ENCODE assay signal across 18 cellular contexts in the genomic region with DNA sequence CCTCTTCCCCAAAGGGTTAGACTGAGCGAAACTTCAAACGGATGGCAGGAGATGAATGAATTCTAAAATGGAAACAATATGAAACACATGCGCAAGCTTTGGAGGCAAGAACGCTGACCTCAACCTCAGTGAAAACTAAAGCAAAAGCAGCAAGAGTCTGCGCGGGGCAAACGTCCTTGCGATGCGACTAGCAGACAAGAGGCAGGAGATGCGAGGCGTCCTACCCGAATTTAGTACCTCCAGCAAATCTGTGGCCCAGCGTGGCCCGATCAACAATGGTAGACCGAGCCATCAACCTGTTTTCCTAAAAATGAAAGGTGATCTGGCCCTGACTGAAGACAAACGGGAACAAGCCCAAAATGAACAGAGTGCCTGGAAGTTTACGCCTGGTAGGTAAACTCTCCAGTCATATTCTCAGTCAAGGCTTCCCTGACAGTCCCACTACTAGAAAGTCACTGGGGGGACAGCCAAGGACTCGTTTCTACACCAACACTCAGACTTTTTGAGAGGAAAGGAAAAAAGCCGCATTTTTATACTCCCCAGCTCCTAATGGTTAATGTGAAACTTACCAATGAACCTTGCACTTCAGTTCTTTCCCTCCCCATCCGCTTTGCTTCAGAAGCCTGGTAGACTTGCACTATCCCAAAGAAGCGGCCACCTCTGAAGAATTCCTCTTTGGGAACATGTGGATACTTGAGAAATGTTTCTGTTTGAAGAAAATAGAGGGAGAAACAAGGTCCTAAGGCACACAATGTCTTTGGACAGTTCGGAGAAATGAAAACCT. TPM values are rescaled to one million over a fixed set of nuclear protein-coding genes. Genes with fewer than 3 reads are reported as not detected.
DNase-seq lines count a peak whose midpoint lies in the region; ATAC-seq and TF ChIP-seq lines count a peak whose summit lies in the region.
"Had no signal": no experiment of that assay in that cellular context is flagged by ENCODE, and none has a peak within 500 bp of the region (broad histone marks: within the 10 kb centered on the region; RNA-seq: fewer than 3 reads in every experiment).

No MANE protein-coding gene starts in this region.

- H3K36me3 ChIP-seq in duodenal mucosa (ENCODE audit: control insufficient read depth in 1 of 2, insufficient read depth in 2 of 2, low read length in 2 of 2) (no peaks in the 10 kb centered on the region), mucosa of rectum (ENCODE audit: control insufficient read depth in 2 of 2, insufficient read depth in 2 of 2, low read length in 2 of 2) (no peaks in the 10 kb centered on the region), A673 (ENCODE audit: insufficient read depth, low read length, poor library complexity, severe bottlenecking) (no peaks in the 10 kb centered on the region)
- H3K36me3 ChIP-seq: heart right ventricle, right atrium auricular region, upper lobe of left lung had no signal

- H3K27ac Mint-ChIP-seq in CD14-positive monocyte, result no peak overlapping the region
- H3K27ac Mint-ChIP-seq: activated CD4-positive, alpha-beta T cell treated with anti-CD3 and anti-CD28 coated beads for 36 hours; activated T-helper 17 cell treated with anti-CD3 and anti-CD28 coated beads, Interleukin-2, amount 50 U/mL, for 72 hours had no signal

- POLR2A ChIA-PET in AG04450 (lab: Yijun Ruan, JAX), result no interaction called here
- POLR2A ChIA-PET in A673 (lab: Charles Lee; ENCODE audit: low non-redundant PET), result no interaction called here

- H3K27me3 ChIP-seq in AG04450 (ENCODE audit: control insufficient read depth, insufficient read depth, low read length), result no peaks in the 10 kb centered on the region
- no peaks in the 10 kb centered on the region for H3K27me3 ChIP-seq in duodenal mucosa (ENCODE audit: control insufficient read depth in 1 of 2, insufficient read depth in 2 of 2, low read length in 2 of 2)
- H3K27me3 ChIP-seq in mucosa of rectum (ENCODE audit: control insufficient read depth in 2 of 2, insufficient read depth in 2 of 2, low read length in 2 of 2), result no peaks in the 10 kb centered on the region
- no peaks in the 10 kb centered on the region for H3K27me3 ChIP-seq in A673 (replicated peaks; ENCODE audit: insufficient read depth, low read depth, low read length, poor library complexity)
- H3K27me3 ChIP-seq: right atrium auricular region, upper lobe of left lung had no signal

- H3K4me3 ChIP-seq in AG04450 (ENCODE audit: low read depth, low read length) (peak overlapping the region; percentile 31), duodenal mucosa (ENCODE audit: low read depth in 1 of 2, low read length in 2 of 2) (peak overlapping the region; percentile 77 to 84), mucosa of rectum (ENCODE audit: low read length in 2 of 2) (peak overlapping the region; percentile 46 to 57), A673 (ENCODE audit: low read depth, low read length, poor library complexity, severe bottlenecking) (no peak overlapping the region)
- H3K4me3 ChIP-seq: right atrium auricular region had no signal

- H3K27me3 Mint-ChIP-seq in CD14-positive monocyte (ENCODE audit: low read depth in 3 of 3), result peaks cover 27 to 35% (median 29%) of the 10 kb centered on the region in 3 donors

- TF ChIP-seq CTCF in AG04450 (IDR thresholded peaks at IDR 0.05; ENCODE audit: low read depth, low read length) (no peak), A673 (conservative IDR thresholded peaks at IDR 0.05; ENCODE audit: low read depth, low read length) (no peak), CD14-positive monocyte (IDR thresholded peaks at IDR 0.05) (no peak)

- no TSS peak for BruUV-seq in A673 (replicated peaks; lab: Mats Ljungman, UMichigan)

- no peak overlapping the region for H3K27ac ChIP-seq in AG04450 (ENCODE audit: low read depth, low read length)
- peak overlapping the region; percentile 57 for H3K27ac ChIP-seq in duodenal mucosa (ENCODE audit: low read depth, low read length)
- H3K27ac ChIP-seq in mucosa of rectum (ENCODE audit: low read depth in 2 of 2, low read length in 2 of 2), result peak overlapping the region in 1 of 2 donors; percentile 4
- H3K27ac ChIP-seq in A673 (ENCODE audit: low read depth, low read length, poor library complexity, severe bottlenecking), result no peak overlapping the region
- H3K27ac ChIP-seq: C4-2B, heart right ventricle, right atrium auricular region, upper lobe of left lung had no signal

- intact Hi-C loops in A673 (cut with micrococcal nuclease; ENCODE audit: unreplicated experiment) (no loop called here), CD14-positive monocyte (cut with micrococcal nuclease) (no loop called here)

- peaks cover 0 to 2% (median 0%) of the 10 kb centered on the region in 7 donors for H3K9me3 Mint-ChIP-seq in CD14-positive monocyte
- H3K9me3 Mint-ChIP-seq: activated T-helper 17 cell treated with anti-CD3 and anti-CD28 coated beads, Interleukin-2, amount 50 U/mL, for 72 hours had no signal

- H3K4me1 Mint-ChIP-seq in CD14-positive monocyte, result no peaks in the 10 kb centered on the region
- H3K4me1 Mint-ChIP-seq: activated CD4-positive, alpha-beta T cell treated with anti-CD3 and anti-CD28 coated beads for 36 hours; activated T-helper 17 cell treated with anti-CD3 and anti-CD28 coated beads, Interleukin-2, amount 50 U/mL, for 72 hours had no signal

- H3K4me3 Mint-ChIP-seq in CD14-positive monocyte, result peak overlapping the region in 1 of 2 donors; percentile 81
- H3K4me3 Mint-ChIP-seq: activated CD4-positive, alpha-beta T cell treated with anti-CD3 and anti-CD28 coated beads for 36 hours; activated T-helper 17 cell treated with anti-CD3 and anti-CD28 coated beads, Interleukin-2, amount 50 U/mL, for 72 hours had no signal

- H3K9ac ChIP-seq in duodenal mucosa (ENCODE audit: low read depth in 1 of 2, low read length in 2 of 2), result peak overlapping the region; percentile 72 to 80
- H3K9ac ChIP-seq in mucosa of rectum (ENCODE audit: low read depth in 1 of 2, low read length in 2 of 2), result peak overlapping the region in 1 of 2 donors; percentile 13

- CTCF ChIA-PET in AG04450 (lab: Charles Lee) (interaction anchor here (0.7 to 1.4 kb wide), 6 partner anchors 9 to 221 kb away, joined by 3 to 9 read pairs (median 4); no protein-coding TSS in a partner anchor), A673 (lab: Charles Lee) (no interaction called here)

- no peaks in the 10 kb centered on the region for H3K36me3 Mint-ChIP-seq in CD14-positive monocyte

- H3K4me1 ChIP-seq in duodenal mucosa (ENCODE audit: control insufficient read depth in 1 of 2, insufficient read depth in 2 of 2, low read length in 2 of 2) (peaks cover 10 to 20% of the 10 kb centered on the region in 2 donors), mucosa of rectum (ENCODE audit: control insufficient read depth in 2 of 2, insufficient read depth in 2 of 2, low read length in 2 of 2) (no peaks in the 10 kb centered on the region), A673 (ENCODE audit: insufficient read depth, low read length, poor library complexity, severe bottlenecking) (peaks cover 28% of the 10 kb centered on the region)
- H3K4me1 ChIP-seq: heart right ventricle, right atrium auricular region had no signal

- ATAC-seq in HG03442 (IDR thresholded peaks at IDR 0.05; ENCODE audit: unreplicated experiment) (peak; percentile 6), GM21786 (IDR thresholded peaks at IDR 0.05; ENCODE audit: unreplicated experiment) (no peak), GM21447 (IDR thresholded peaks at IDR 0.05; ENCODE audit: unreplicated experiment) (no peak)
- ATAC-seq: activated CD4-positive, alpha-beta T cell treated with anti-CD3 and anti-CD28 coated beads for 36 hours; activated T-helper 17 cell treated with anti-CD3 and anti-CD28 coated beads, Interleukin-2, amount 50 U/mL, for 72 hours; heart right ventricle had no signal

- H3K9me3 ChIP-seq in AG04450 (ENCODE audit: control insufficient read depth, insufficient read depth, low read length) (peaks cover 3% of the 10 kb centered on the region; the same call in 1 of the 2 replicates), duodenal mucosa (ENCODE audit: control insufficient read depth in 1 of 2, low read length in 2 of 2) (no peaks in the 10 kb centered on the region), mucosa of rectum (ENCODE audit: control insufficient read depth in 2 of 2, low read length in 2 of 2) (no peaks in the 10 kb centered on the region), A673 (ENCODE audit: low read depth, low read length, poor library complexity, severe bottlenecking) (no peaks in the 10 kb centered on the region)
- H3K9me3 ChIP-seq: heart right ventricle, right atrium auricular region, upper lobe of left lung had no signal

- DNase-seq in AG04450 (ENCODE audit: low read depth, low spot score), result no peak
- no peak for DNase-seq in A673 (ENCODE audit: low spot score)
- no peak for DNase-seq in CD14-positive monocyte (ENCODE audit: low spot score)
- DNase-seq: NCI-H1105, NCI-H774 had no signal

RNA-seq across cellular contexts. Expression of a gene that starts 11.5 kb away (rescaled TPM):
- polyA plus RNA-seq in AG04450 (2011; rRNA removed) (1.2 and 2.1 TPM in 2 replicates), CD14-positive monocyte (not detected)
- 0.14 and 0.52 TPM in 2 replicates for polyA minus RNA-seq in AG04450 (2011; rRNA and poly(A)+ RNA removed)
- total RNA-seq in A673 (2021), result 1.1 and 1.3 TPM in 2 replicates
- total RNA-seq: activated CD4-positive, alpha-beta T cell treated with anti-CD3 and anti-CD28 coated beads for 36 hours; activated T-helper 17 cell treated with anti-CD3 and anti-CD28 coated beads, Interleukin-2, amount 50 U/mL, for 72 hours; heart right ventricle; HT-29; right atrium auricular region had no signal
- polyA plus RNA-seq: heart right ventricle had no signal

RNA-seq across cellular contexts. Expression of a gene that starts 33.9 kb away (rescaled TPM):
- polyA plus RNA-seq in AG04450 (2011; rRNA removed) (33.8 and 41.2 TPM in 2 replicates), CD14-positive monocyte (not detected)
- polyA minus RNA-seq in AG04450 (2011; rRNA and poly(A)+ RNA removed), result 13.1 and 14.3 TPM in 2 replicates
- total RNA-seq in A673 (2021), result 610 and 815 TPM in 2 replicates
- total RNA-seq: activated CD4-positive, alpha-beta T cell treated with anti-CD3 and anti-CD28 coated beads for 36 hours; activated T-helper 17 cell treated with anti-CD3 and anti-CD28 coated beads, Interleukin-2, amount 50 U/mL, for 72 hours; HT-29 had no signal

RNA-seq across cellular contexts. Expression of a gene that starts 42.9 kb away (rescaled TPM):
- polyA plus RNA-seq in AG04450 (2011; rRNA removed) (not detected in 2 replicates), CD14-positive monocyte (not detected)
- polyA minus RNA-seq in AG04450 (2011; rRNA and poly(A)+ RNA removed), result not detected in 2 replicates
- 0.19 TPM in 1 of 2 replicates, not detected in the other for total RNA-seq in A673 (2021)
- total RNA-seq: activated CD4-positive, alpha-beta T cell treated with anti-CD3 and anti-CD28 coated beads for 36 hours; HT-29; right atrium auricular region had no signal
- polyA plus RNA-seq: heart right ventricle had no signal

RNA-seq across cellular contexts. Expression of a gene that starts 51.5 kb away (rescaled TPM):
- polyA plus RNA-seq in AG04450 (2011; rRNA removed) (0.87 and 0.97 TPM in 2 replicates), CD14-positive monocyte (not detected)
- polyA minus RNA-seq in AG04450 (2011; rRNA and poly(A)+ RNA removed), result 0.22 and 0.41 TPM in 2 replicates
- total RNA-seq in A673 (2021), result 4.0 TPM in 2 replicates
- total RNA-seq: activated CD4-positive, alpha-beta T cell treated with anti-CD3 and anti-CD28 coated beads for 36 hours; activated T-helper 17 cell treated with anti-CD3 and anti-CD28 coated beads, Interleukin-2, amount 50 U/mL, for 72 hours; heart right ventricle; HT-29; mesenteric fat pad; right atrium auricular region had no signal
- polyA plus RNA-seq: heart right ventricle had no signal

Comparison
In these comparisons a context has a peak if more than half of its experiments do, and no peak if none do; other contexts are left out.
1. RNA of a gene that starts 33.9 kb away (polyA plus RNA-seq): 33.8 to 41.2 TPM in AG04450; not detected in CD14-positive monocyte; every median in the first group is over 10 times any median in the second.